In the genomic region with DNA sequence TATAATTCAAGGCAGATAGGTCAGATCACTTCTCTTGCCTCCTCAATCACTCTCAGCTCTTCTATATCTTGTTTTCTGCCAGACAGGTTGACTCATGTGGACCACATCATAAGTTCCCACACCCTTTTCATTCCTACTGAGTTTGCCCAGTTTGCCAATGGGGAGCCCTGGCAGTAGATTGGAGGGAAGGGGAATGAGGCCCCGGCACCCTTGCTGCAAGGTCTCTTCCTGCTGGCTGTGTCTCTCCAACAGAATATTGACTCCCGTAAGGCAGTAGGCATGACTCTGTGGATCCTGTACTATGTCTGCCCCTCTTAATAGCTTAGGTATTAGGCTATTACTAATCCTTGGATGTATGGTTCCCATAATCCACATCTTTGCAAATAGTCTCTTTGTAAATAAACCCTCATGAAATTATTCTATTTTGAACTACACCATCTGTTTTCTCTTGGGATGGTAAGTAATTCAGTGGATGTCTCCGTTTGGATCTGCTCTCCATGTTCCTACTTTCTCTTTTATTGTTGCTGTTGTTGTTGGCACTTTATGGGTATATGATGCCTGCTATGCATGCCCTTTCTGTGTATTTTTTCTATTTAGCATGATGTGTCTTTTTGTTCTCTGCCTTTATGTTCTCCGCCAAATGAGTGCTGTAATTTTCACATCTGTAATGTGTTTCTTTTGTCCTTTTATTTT, we compare ENCODE assay signal across 24 cellular contexts.
A peak's percentile ranks its signal among the peaks of the same experiment; 100 is the strongest.
DNase-seq lines count a peak whose midpoint lies in the region; ATAC-seq and TF ChIP-seq lines count a peak whose summit lies in the region.
"Had no signal": no experiment of that assay in that cellular context is flagged by ENCODE, and none has a peak within 500 bp of the region (broad histone marks: within the 10 kb centered on the region; RNA-seq: fewer than 3 reads in every experiment).

No MANE protein-coding gene starts in this region.

- no peaks in the 10 kb centered on the region for H3K27me3 ChIP-seq in breast epithelium
- no peaks in the 10 kb centered on the region for H3K27me3 ChIP-seq in RWPE2 (ENCODE audit: insufficient read depth, poor library complexity, severe bottlenecking)
- H3K27me3 ChIP-seq in SJCRH30 = no peaks in the 10 kb centered on the region
- H3K27me3 ChIP-seq: tibial nerve had no signal

- H3K4me1 Mint-ChIP-seq in MCF 10A (ENCODE audit: insufficient read depth, unreplicated experiment) = peaks cover 26% of the 10 kb centered on the region
- H3K4me1 Mint-ChIP-seq: activated naive CD8-positive, alpha-beta T cell treated with anti-CD3 and anti-CD28 coated beads, Interleukin-2, amount 10 ng/mL, durations not matched to agents 7 days and 5 days; naive B cell; stimulated activated memory B cell treated with anti-CD40 and anti-IgM and Interleukin-4, amounts not matched to agents 10 μg/mL and 1 μg/mL and 100 μg/mL, for 72 hours had no signal

- H3K4me3 Mint-ChIP-seq in MCF 10A (ENCODE audit: unreplicated experiment) = no peak overlapping the region
- H3K4me3 Mint-ChIP-seq: activated CD4-positive, alpha-beta memory T cell treated with anti-CD3 and anti-CD28 coated beads for 36 hours; activated naive CD8-positive, alpha-beta T cell treated with anti-CD3 and anti-CD28 coated beads, Interleukin-2, amount 10 ng/mL, durations not matched to agents 7 days and 5 days; activated T-cell treated with anti-CD3 and anti-CD28 coated beads, Interleukin-2, amount 50 U/mL, for 4 hours; CD8-positive, alpha-beta T cell; effector memory CD8-positive, alpha-beta T cell; naive B cell; stimulated activated memory B cell treated with anti-CD40 and anti-IgM and Interleukin-4, amounts not matched to agents 10 μg/mL and 1 μg/mL and 100 μg/mL, for 72 hours had no signal

- no peaks in the 10 kb centered on the region for H3K9me3 ChIP-seq in breast epithelium
- H3K9me3 ChIP-seq in RWPE2 (ENCODE audit: severe bottlenecking) = no peaks in the 10 kb centered on the region
- no peaks in the 10 kb centered on the region for H3K9me3 ChIP-seq in SJCRH30 (replicated peaks)
- H3K9me3 ChIP-seq: lower lobe of right lung, tibial nerve had no signal

- POLR2A ChIA-PET in MCF 10A (lab: Yijun Ruan, JAX) = interaction anchor here (1.5 kb wide), 1 partner anchor 18 kb away, joined by 3 read pairs; no protein-coding TSS in a partner anchor

- H3K36me3 ChIP-seq in breast epithelium = no peaks in the 10 kb centered on the region
- H3K36me3 ChIP-seq in RWPE2 (ENCODE audit: low read depth) = no peaks in the 10 kb centered on the region
- H3K36me3 ChIP-seq in SJCRH30 = no peaks in the 10 kb centered on the region
- H3K36me3 ChIP-seq: lower lobe of right lung, tibial nerve had no signal

- H3K27ac Mint-ChIP-seq in MCF 10A (ENCODE audit: low read depth, unreplicated experiment) = peak overlapping the region; percentile 0
- H3K27ac Mint-ChIP-seq: activated CD4-positive, alpha-beta memory T cell treated with anti-CD3 and anti-CD28 coated beads for 36 hours; activated naive CD8-positive, alpha-beta T cell treated with anti-CD3 and anti-CD28 coated beads, Interleukin-2, amount 10 ng/mL, durations not matched to agents 7 days and 5 days; CD8-positive, alpha-beta T cell; effector memory CD8-positive, alpha-beta T cell; naive B cell; stimulated activated memory B cell treated with anti-CD40 and anti-IgM and Interleukin-4, amounts not matched to agents 10 μg/mL and 1 μg/mL and 100 μg/mL, for 72 hours had no signal

- ATAC-seq in RWPE2 (ENCODE audit: low read depth) (peak; percentile 12; the same call in 1 of the 3 replicates), HG02588 (IDR thresholded peaks at IDR 0.05; ENCODE audit: unreplicated experiment) (no peak)
- ATAC-seq: activated T-cell treated with anti-CD3 and anti-CD28 coated beads, Interleukin-2, amount 50 U/mL, for 4 hours; CD8-positive, alpha-beta T cell; effector memory CD8-positive, alpha-beta T cell; lower lobe of right lung; stimulated activated memory B cell treated with anti-CD40 and anti-IgM and Interleukin-4, amounts not matched to agents 10 μg/mL and 1 μg/mL and 100 μg/mL, for 72 hours had no signal

- in situ Hi-C loops in G401 (cut with HindIII; ENCODE audit: low sequenced_read_pairs) = no loop called here

- H3K27ac ChIP-seq in breast epithelium = no peak overlapping the region
- peak overlapping the region; percentile 99 for H3K27ac ChIP-seq in RWPE2 (ENCODE audit: poor library complexity, severe bottlenecking)
- no peak overlapping the region for H3K27ac ChIP-seq in SJCRH30
- H3K27ac ChIP-seq: lower lobe of right lung, tibial nerve had no signal

- CTCF ChIA-PET in MCF 10A (lab: Yijun Ruan, JAX) = interaction anchor here (1.1 kb wide), 1 partner anchor 27 kb away, joined by 4 read pairs; no protein-coding TSS in a partner anchor

- no peaks in the 10 kb centered on the region for H3K36me3 Mint-ChIP-seq in MCF 10A (ENCODE audit: insufficient read depth, unreplicated experiment)
- H3K36me3 Mint-ChIP-seq: activated CD4-positive, alpha-beta memory T cell treated with anti-CD3 and anti-CD28 coated beads for 36 hours; activated naive CD8-positive, alpha-beta T cell treated with anti-CD3 and anti-CD28 coated beads, Interleukin-2, amount 10 ng/mL, durations not matched to agents 7 days and 5 days; CD8-positive, alpha-beta T cell; naive B cell; stimulated activated memory B cell treated with anti-CD40 and anti-IgM and Interleukin-4, amounts not matched to agents 10 μg/mL and 1 μg/mL and 100 μg/mL, for 72 hours had no signal

- no peaks in the 10 kb centered on the region for H3K4me1 ChIP-seq in breast epithelium
- peaks cover 85% of the 10 kb centered on the region for H3K4me1 ChIP-seq in RWPE2 (ENCODE audit: insufficient read depth, poor library complexity, severe bottlenecking)
- peaks cover 8% of the 10 kb centered on the region; the same call in 1 of the 2 replicates for H3K4me1 ChIP-seq in SJCRH30
- H3K4me1 ChIP-seq: lower lobe of right lung, tibial nerve had no signal

- intact Hi-C loops in MCF 10A (cut with micrococcal nuclease) = no loop called here
- intact Hi-C loops in breast epithelium (cut with DNase I; ENCODE audit: low total_unique reads) = no loop called here

- no peaks in the 10 kb centered on the region for H3K27me3 Mint-ChIP-seq in MCF 10A (ENCODE audit: insufficient read depth, unreplicated experiment)
- H3K27me3 Mint-ChIP-seq: activated CD4-positive, alpha-beta memory T cell treated with anti-CD3 and anti-CD28 coated beads for 36 hours; activated naive CD8-positive, alpha-beta T cell treated with anti-CD3 and anti-CD28 coated beads, Interleukin-2, amount 10 ng/mL, durations not matched to agents 7 days and 5 days; effector memory CD8-positive, alpha-beta T cell; stimulated activated memory B cell treated with anti-CD40 and anti-IgM and Interleukin-4, amounts not matched to agents 10 μg/mL and 1 μg/mL and 100 μg/mL, for 72 hours had no signal

- TF ChIP-seq CTCF in MCF 10A (IDR thresholded peaks at IDR 0.05; ENCODE audit: unreplicated experiment) (no peak), breast epithelium (IDR thresholded peaks at IDR 0.05) (no peak), RWPE2 (IDR thresholded peaks at IDR 0.05; ENCODE audit: poor library complexity, severe bottlenecking) (no peak), fibroblast of mammary gland (conservative IDR thresholded peaks at IDR 0.05; ENCODE audit: control insufficient read depth, insufficient read depth, low read depth, low read length) (no peak)

- no peak overlapping the region for H3K4me3 ChIP-seq in breast epithelium
- no peak overlapping the region for H3K4me3 ChIP-seq in RWPE2 (ENCODE audit: severe bottlenecking)
- no peak overlapping the region for H3K4me3 ChIP-seq in fibroblast of mammary gland (ENCODE audit: control insufficient read depth, low read depth, low read length)
- H3K4me3 ChIP-seq in SJCRH30 = no peak overlapping the region
- H3K4me3 ChIP-seq: GM12878, lower lobe of right lung, tibial nerve had no signal

- no peak for TF ChIP-seq POLR2A in breast epithelium (IDR thresholded peaks at IDR 0.05)

- H3K9me3 Mint-ChIP-seq in MCF 10A (ENCODE audit: unreplicated experiment) = no peaks in the 10 kb centered on the region
- H3K9me3 Mint-ChIP-seq: activated CD4-positive, alpha-beta memory T cell treated with anti-CD3 and anti-CD28 coated beads for 36 hours; activated naive CD8-positive, alpha-beta T cell treated with anti-CD3 and anti-CD28 coated beads, Interleukin-2, amount 10 ng/mL, durations not matched to agents 7 days and 5 days; activated T-cell treated with anti-CD3 and anti-CD28 coated beads, Interleukin-2, amount 50 U/mL, for 4 hours; CD8-positive, alpha-beta T cell; stimulated activated memory B cell treated with anti-CD40 and anti-IgM and Interleukin-4, amounts not matched to agents 10 μg/mL and 1 μg/mL and 100 μg/mL, for 72 hours had no signal

- no TSS peak for BruUV-seq in MCF 10A (replicated peaks; lab: Mats Ljungman, UMichigan)

- DNase-seq in MCF 10A (ENCODE audit: unreplicated experiment) = no peak
- DNase-seq in breast epithelium (ENCODE audit: low spot score in 2 of 2) = no peak
- no peak for DNase-seq in RWPE2 (ENCODE audit: low spot score)
- DNase-seq in fibroblast of mammary gland (ENCODE audit: low read depth) = peak; percentile 73
- DNase-seq in SJCRH30 = no peak
- no peak for DNase-seq in G401 (ENCODE audit: low spot score)
- DNase-seq in NCI-H2227 treated with DMSO at 0.1 percent for 48 hours (lab: John Stamatoyannopoulos, UW) = no peak
- DNase-seq: activated CD4-positive, alpha-beta memory T cell treated with anti-CD3 and anti-CD28 coated beads for 36 hours; activated naive CD8-positive, alpha-beta T cell treated with anti-CD3 and anti-CD28 coated beads, Interleukin-2, amount 10 ng/mL, durations not matched to agents 7 days and 5 days; activated T-cell treated with anti-CD3 and anti-CD28 coated beads, Interleukin-2, amount 50 U/mL, for 4 hours; CD8-positive, alpha-beta T cell; central memory CD4-positive, alpha-beta T cell; effector memory CD8-positive, alpha-beta T cell; lower lobe of right lung; MV-4-11; naive B cell; NCI-H2081; NCI-H526 treated with DMSO at 0.1 percent for 48 hours; OCI-M1; stimulated activated CD4-positive, alpha-beta T cell treated with anti-CD3 and anti-CD28 coated beads, Interleukin-12 subunit alpha, Interleukin-12 subunit beta, amount 100 ng/mL, for 4 hours had no signal
